ENCODE assay signal across 30 cellular contexts in genomic region chr3:141174683-141175082, GRCh38.
"Had no signal": no experiment of that assay in that cellular context is flagged by ENCODE, and none has a peak within 500 bp of the region (broad histone marks: within the 10 kb centered on the region; RNA-seq: fewer than 3 reads in every experiment).

No MANE protein-coding gene starts in this region.

- H3K4me1 Mint-ChIP-seq: activated CD4-positive, alpha-beta T cell treated with anti-CD3 and anti-CD28 coated beads for 36 hours; activated CD4-positive, alpha-beta T cell treated with anti-CD3 and anti-CD28 coated beads, Interleukin-2, amount 10 ng/mL, durations not matched to agents 7 days and 5 days had no signal

- H3K9me2 ChIP-seq: SK-N-SH had no signal

- ATAC-seq: activated CD4-positive, alpha-beta T cell treated with anti-CD3 and anti-CD28 coated beads for 36 hours; activated CD4-positive, CD25-positive, alpha-beta regulatory T cell treated with anti-CD3 and anti-CD28 coated beads, Interleukin-2, amount 50 U/mL, for 24 hours; activated CD8-positive, alpha-beta T cell treated with anti-CD3 and anti-CD28 coated beads, Interleukin-2, amount 10 ng/mL, durations not matched to agents 7 days and 5 days; activated naive CD4-positive, alpha-beta T cell treated with anti-CD3 and anti-CD28 coated beads, Interleukin-2, amount 50 U/mL, for 72 hours; activated T-cell treated with anti-CD3 and anti-CD28 coated beads, Interleukin-2, amount 50 U/mL, for 4 hours; body of pancreas; Panc1 had no signal

- H3K9me3 Mint-ChIP-seq: activated naive CD4-positive, alpha-beta T cell treated with anti-CD3 and anti-CD28 coated beads, Interleukin-2, amount 50 U/mL, for 72 hours; activated T-helper 1 cell treated with anti-CD3 and anti-CD28 coated beads, Interleukin-12 subunit alpha, Interleukin-12 subunit beta, Interleukin-2, Interleukin-4 antibody, amounts not matched to agents 30 ng/mL and 10 ng/mL and 1 ng/mL, durations not matched to agents 14 hours and 24 hours and 36 hours; T-helper 2 cell treated with Interferon-gamma antibody and Interleukin-4, amounts not matched to agents 5 μg/mL and 100 μg/mL, for 36 hours had no signal

- DNase-seq: activated CD4-positive, alpha-beta T cell treated with anti-CD3 and anti-CD28 coated beads for 36 hours; activated CD4-positive, alpha-beta T cell treated with anti-CD3 and anti-CD28 coated beads, Interleukin-2, amount 10 ng/mL, durations not matched to agents 7 days and 5 days; activated CD4-positive, alpha-beta T cell treated with anti-CD3 and anti-CD28 coated beads, Interleukin-2, amount 50 U/mL, for 48 hours; activated CD8-positive, alpha-beta T cell treated with anti-CD3 and anti-CD28 coated beads, Interleukin-2, amount 10 ng/mL, durations not matched to agents 7 days and 5 days; activated gamma-delta T cell treated with Interleukin-2 at 50 U/mL for 16 hours; activated naive CD4-positive, alpha-beta T cell treated with anti-CD3 and anti-CD28 coated beads for 36 hours; activated T-cell treated with anti-CD3 and anti-CD28 coated beads, Interleukin-2, amount 50 U/mL, for 4 hours; adrenal gland; body of pancreas; Kasumi-1; KG1; MG63; NCI-H1048; NCI-H1105 treated with DMSO at 0.1 percent for 48 hours; NCI-H1436; NCI-H1694; NCI-H1930; NCI-H2081 treated with DMSO at 0.1 percent for 48 hours; NCI-H226; NCI-H446 treated with DMSO at 0.1 percent for 48 hours; SHP77; SK-N-SH had no signal

- H3K27me3 ChIP-seq: adrenal gland, body of pancreas, breast epithelium, MG63, SJSA1 had no signal

- H3K27ac ChIP-seq: adrenal gland, body of pancreas, breast epithelium, SJSA1 had no signal

- H3K9ac ChIP-seq: SK-N-SH had no signal

- H3K27ac Mint-ChIP-seq: activated CD4-positive, alpha-beta T cell treated with anti-CD3 and anti-CD28 coated beads for 36 hours; activated CD4-positive, alpha-beta T cell treated with anti-CD3 and anti-CD28 coated beads, Interleukin-2, amount 10 ng/mL, durations not matched to agents 7 days and 5 days; activated CD8-positive, alpha-beta T cell treated with anti-CD3 and anti-CD28 coated beads, Interleukin-2, amount 10 ng/mL, durations not matched to agents 7 days and 5 days; activated naive CD4-positive, alpha-beta T cell treated with anti-CD3 and anti-CD28 coated beads for 36 hours; activated naive CD4-positive, alpha-beta T cell treated with anti-CD3 and anti-CD28 coated beads, Interleukin-2, amount 50 U/mL, for 72 hours; activated T-helper 1 cell treated with anti-CD3 and anti-CD28 coated beads, Interleukin-12 subunit alpha, Interleukin-12 subunit beta, Interleukin-2, Interleukin-4 antibody, amounts not matched to agents 30 ng/mL and 10 ng/mL and 1 ng/mL, durations not matched to agents 14 hours and 24 hours and 36 hours; T-helper 1 cell treated with Interleukin-12 subunit alpha and Interleukin-12 subunit beta and Interleukin-4 antibody, amounts not matched to agents 30 μg/mL and 1 μg/mL, for 36 hours; T-helper 2 cell treated with Interferon-gamma antibody and Interleukin-4, amounts not matched to agents 5 μg/mL and 100 μg/mL, for 36 hours had no signal

- H3K4me1 ChIP-seq: adrenal gland, body of pancreas, breast epithelium, SJSA1 had no signal

- H3K36me3 ChIP-seq: adrenal gland, breast epithelium, MG63, SJSA1 had no signal

- H3K4me3 ChIP-seq: adrenal gland, body of pancreas, breast epithelium, MG63, SJSA1 had no signal

- H3K4me3 Mint-ChIP-seq: activated CD4-positive, alpha-beta T cell treated with anti-CD3 and anti-CD28 coated beads for 36 hours; activated CD4-positive, alpha-beta T cell treated with anti-CD3 and anti-CD28 coated beads, Interleukin-2, amount 10 ng/mL, durations not matched to agents 7 days and 5 days; activated CD8-positive, alpha-beta T cell treated with anti-CD3 and anti-CD28 coated beads, Interleukin-2, amount 10 ng/mL, durations not matched to agents 7 days and 5 days; activated naive CD4-positive, alpha-beta T cell treated with anti-CD3 and anti-CD28 coated beads for 36 hours; activated T-cell treated with anti-CD3 and anti-CD28 coated beads, Interleukin-2, amount 50 U/mL, for 4 hours; activated T-helper 1 cell treated with anti-CD3 and anti-CD28 coated beads, Interleukin-12 subunit alpha, Interleukin-12 subunit beta, Interleukin-2, Interleukin-4 antibody, amounts not matched to agents 30 ng/mL and 10 ng/mL and 1 ng/mL, durations not matched to agents 14 hours and 24 hours and 36 hours; T-helper 1 cell treated with Interleukin-12 subunit alpha and Interleukin-12 subunit beta and Interleukin-4 antibody, amounts not matched to agents 30 μg/mL and 1 μg/mL, for 36 hours; T-helper 2 cell treated with Interferon-gamma antibody and Interleukin-4, amounts not matched to agents 5 μg/mL and 100 μg/mL, for 36 hours had no signal

- H3K4me2 ChIP-seq: SK-N-SH had no signal

- H3K36me3 Mint-ChIP-seq: activated naive CD4-positive, alpha-beta T cell treated with anti-CD3 and anti-CD28 coated beads, Interleukin-2, amount 50 U/mL, for 72 hours had no signal
